ENCODE assay signal across 13 cellular contexts in genomic region chr4:150578745-150579470, GRCh38. TPM values are rescaled to one million over a fixed set of nuclear protein-coding genes. Genes with fewer than 3 reads are reported as not detected.
DNase-seq lines count a peak whose midpoint lies in the region; ATAC-seq and TF ChIP-seq lines count a peak whose summit lies in the region.
"Had no signal": no experiment of that assay in that cellular context is flagged by ENCODE, and none has a peak within 500 bp of the region (broad histone marks: within the 10 kb centered on the region; RNA-seq: fewer than 3 reads in every experiment).

No MANE protein-coding gene starts in this region.

- WGBS in heart right ventricle, 2 donors = 70 to 72% methylated on average over 11 of the region's 11 CpGs
- WGBS in upper lobe of left lung, 2 donors = 74 to 81% methylated on average over 11 of the region's 11 CpGs

- intact Hi-C loops in heart right ventricle (cut with DNase I) (no loop called here), left ventricle myocardium superior (cut with micrococcal nuclease) (no loop called here), lower lobe of right lung (cut with DNase I) (no loop called here), natural killer cell (cut with micrococcal nuclease) (no loop called here)

- TF ChIP-seq EP300 in upper lobe of left lung (IDR thresholded peaks at IDR 0.05) = no peak

- H3K27me3 Mint-ChIP-seq in activated CD4-positive, alpha-beta memory T cell treated with anti-CD3 and anti-CD28 coated beads, Interleukin-2, amount 10 ng/mL, durations not matched to agents 7 days and 5 days = no peaks in the 10 kb centered on the region
- no peaks in the 10 kb centered on the region for H3K27me3 Mint-ChIP-seq in natural killer cell (ENCODE audit: low read depth in 2 of 2)
- H3K27me3 Mint-ChIP-seq: activated naive CD8-positive, alpha-beta T cell treated with anti-CD3 and anti-CD28 coated beads for 36 hours; CD4-positive, CD25-positive, alpha-beta regulatory T cell had no signal

- TF ChIP-seq CTCF in heart right ventricle (IDR thresholded peaks at IDR 0.05) (no peak), cardiac fibroblast (IDR thresholded peaks at IDR 0.05; ENCODE audit: low read depth, low read length) (no peak), lower lobe of right lung (IDR thresholded peaks at IDR 0.05) (no peak), upper lobe of left lung (IDR thresholded peaks at IDR 0.05) (no peak), natural killer cell (IDR thresholded peaks at IDR 0.05) (no peak)

- H3K9me3 ChIP-seq in heart right ventricle (peaks cover 0 to 28% (median 0%) of the 10 kb centered on the region in 11 donors), lower lobe of right lung (no peaks in the 10 kb centered on the region), upper lobe of left lung (no peaks in the 10 kb centered on the region)

- no peak for TF ChIP-seq POLR2A in upper lobe of left lung (IDR thresholded peaks at IDR 0.05)

- H3K4me1 ChIP-seq in heart right ventricle (peaks cover 0 to 7% (median 0%) of the 10 kb centered on the region in 9 donors), lower lobe of right lung (no peaks in the 10 kb centered on the region), upper lobe of left lung (no peaks in the 10 kb centered on the region)

- H3K9me3 Mint-ChIP-seq in activated CD4-positive, alpha-beta memory T cell treated with anti-CD3 and anti-CD28 coated beads, Interleukin-2, amount 10 ng/mL, durations not matched to agents 7 days and 5 days = peaks cover 13% of the 10 kb centered on the region
- no peaks in the 10 kb centered on the region for H3K9me3 Mint-ChIP-seq in natural killer cell
- H3K9me3 Mint-ChIP-seq: activated naive CD8-positive, alpha-beta T cell treated with anti-CD3 and anti-CD28 coated beads for 36 hours; immature natural killer cell; T-helper 2 cell treated with Interferon-gamma antibody and Interleukin-4, amounts not matched to agents 5 μg/mL and 100 μg/mL, for 36 hours had no signal

- ATAC-seq in heart right ventricle (no peak), left ventricle myocardium superior (no peak), lower lobe of right lung (no peak), upper lobe of left lung (ENCODE audit: low FRiP score in 2 of 2) (peak in 1 of 2 donors; percentile 20), natural killer cell (no peak)

- H3K36me3 ChIP-seq in heart right ventricle (peaks cover 0 to 6% (median 0%) of the 10 kb centered on the region in 9 donors), lower lobe of right lung (no peaks in the 10 kb centered on the region), upper lobe of left lung (peaks cover 0 to 13% (median 8%) of the 10 kb centered on the region in 4 donors)

- no peak overlapping the region for H3K4me3 Mint-ChIP-seq in activated CD4-positive, alpha-beta memory T cell treated with anti-CD3 and anti-CD28 coated beads, Interleukin-2, amount 10 ng/mL, durations not matched to agents 7 days and 5 days
- no peak overlapping the region for H3K4me3 Mint-ChIP-seq in natural killer cell
- H3K4me3 Mint-ChIP-seq: activated naive CD8-positive, alpha-beta T cell treated with anti-CD3 and anti-CD28 coated beads for 36 hours; CD4-positive, CD25-positive, alpha-beta regulatory T cell; immature natural killer cell; T-helper 2 cell treated with Interferon-gamma antibody and Interleukin-4, amounts not matched to agents 5 μg/mL and 100 μg/mL, for 36 hours had no signal

- POLR2A ChIA-PET in activated CD4-positive, alpha-beta memory T cell treated with anti-CD3 and anti-CD28 coated beads, Interleukin-2, amount 10 ng/mL, durations not matched to agents 7 days and 5 days (lab: Charles Lee) = no interaction called here

- H3K4me3 ChIP-seq in heart right ventricle (peak overlapping the region in 9 of 10 donors; percentile 16 to 50 (median 44)), cardiac fibroblast (replicated peaks in 1 of 2; ENCODE audit: low read depth in 2 of 2, low read length in 2 of 2) (peak overlapping the region in 1 of 2 donors; percentile 47), lower lobe of right lung (peak overlapping the region; percentile 41), upper lobe of left lung (peak overlapping the region in 3 of 4 donors; percentile 32 to 50 (median 41))

- CTCF ChIA-PET in activated CD4-positive, alpha-beta memory T cell treated with anti-CD3 and anti-CD28 coated beads, Interleukin-2, amount 10 ng/mL, durations not matched to agents 7 days and 5 days (lab: Charles Lee) = interaction anchor here (0.7 kb wide), 1 partner anchor 140 kb away, joined by 5 read pairs; no protein-coding TSS in a partner anchor

- H3K4me1 Mint-ChIP-seq in activated CD4-positive, alpha-beta memory T cell treated with anti-CD3 and anti-CD28 coated beads, Interleukin-2, amount 10 ng/mL, durations not matched to agents 7 days and 5 days = no peaks in the 10 kb centered on the region
- peaks cover 0 to 5% of the 10 kb centered on the region in 2 donors for H3K4me1 Mint-ChIP-seq in natural killer cell
- H3K4me1 Mint-ChIP-seq: activated naive CD8-positive, alpha-beta T cell treated with anti-CD3 and anti-CD28 coated beads for 36 hours had no signal

- H3K36me3 Mint-ChIP-seq in activated CD4-positive, alpha-beta memory T cell treated with anti-CD3 and anti-CD28 coated beads, Interleukin-2, amount 10 ng/mL, durations not matched to agents 7 days and 5 days (ENCODE audit: low read depth) = peaks cover 39% of the 10 kb centered on the region
- peaks cover 7% of the 10 kb centered on the region for H3K36me3 Mint-ChIP-seq in natural killer cell

- no peak overlapping the region for H3K27ac Mint-ChIP-seq in activated CD4-positive, alpha-beta memory T cell treated with anti-CD3 and anti-CD28 coated beads, Interleukin-2, amount 10 ng/mL, durations not matched to agents 7 days and 5 days
- no peak overlapping the region for H3K27ac Mint-ChIP-seq in natural killer cell
- H3K27ac Mint-ChIP-seq: activated naive CD8-positive, alpha-beta T cell treated with anti-CD3 and anti-CD28 coated beads for 36 hours; CD4-positive, CD25-positive, alpha-beta regulatory T cell; immature natural killer cell; T-helper 2 cell treated with Interferon-gamma antibody and Interleukin-4, amounts not matched to agents 5 μg/mL and 100 μg/mL, for 36 hours had no signal

- DNase-seq in heart right ventricle (no peak), left ventricle myocardium superior (no peak), cardiac fibroblast (ENCODE audit: low read depth in 2 of 2) (peak; percentile 20 to 45), lower lobe of right lung (no peak), upper lobe of left lung (no peak), natural killer cell (no peak), middle frontal gyrus (ENCODE audit: extremely low spot score, low spot score) (no peak)
- no peak for DNase-seq in activated CD4-positive, alpha-beta memory T cell treated with anti-CD3 and anti-CD28 coated beads, Interleukin-2, amount 10 ng/mL, durations not matched to agents 7 days and 5 days
- DNase-seq: activated naive CD8-positive, alpha-beta T cell treated with anti-CD3 and anti-CD28 coated beads for 36 hours; immature natural killer cell; NCI-H2081 treated with DMSO at 0.1 percent for 48 hours had no signal

- peaks cover 0 to 34% (median 0%) of the 10 kb centered on the region in 7 donors for H3K27me3 ChIP-seq in heart right ventricle
- H3K27me3 ChIP-seq in lower lobe of right lung (ENCODE audit: low read depth) = no peaks in the 10 kb centered on the region
- H3K27me3 ChIP-seq in upper lobe of left lung = no peaks in the 10 kb centered on the region

- no peak overlapping the region for H3K27ac ChIP-seq in heart right ventricle
- no peak overlapping the region for H3K27ac ChIP-seq in lower lobe of right lung
- H3K27ac ChIP-seq in upper lobe of left lung = no peak overlapping the region

RNA-seq across cellular contexts. Expression of gene MAB21L2, which starts 3.0 kb away (rescaled TPM):
- total RNA-seq in heart right ventricle (under 1 TPM in 4 of 10 donors, not detected in 6; 0.09 to 0.15 (median 0.11) TPM), left ventricle myocardium superior (0.17 TPM), lower lobe of right lung (not detected), upper lobe of left lung (not detected), natural killer cell (not detected)
- polyA plus RNA-seq in heart right ventricle = under 1 TPM; 0.03 to 0.07 TPM
- total RNA-seq in activated CD4-positive, alpha-beta memory T cell treated with anti-CD3 and anti-CD28 coated beads, Interleukin-2, amount 10 ng/mL, durations not matched to agents 7 days and 5 days = not detected
- total RNA-seq: activated naive CD8-positive, alpha-beta T cell treated with anti-CD3 and anti-CD28 coated beads for 36 hours; CD4-positive, CD25-positive, alpha-beta regulatory T cell had no signal
- polyA plus RNA-seq: immature natural killer cell had no signal

Comparison
In these comparisons a context has a peak if more than half of its experiments do, and no peak if none do; other contexts are left out.
1. DNase-seq: peak in cardiac fibroblast (2 of 2); none in heart right ventricle (0 of 2), left ventricle myocardium superior (single experiment), lower lobe of right lung (single experiment), upper lobe of left lung (0 of 2), activated CD4-positive, alpha-beta memory T cell treated with anti-CD3 and anti-CD28 coated beads, Interleukin-2, amount 10 ng/mL, durations not matched to agents 7 days and 5 days (single experiment), natural killer cell (single experiment) and middle frontal gyrus (single experiment).